16 cellular contexts compared by ENCODE assay signal in genomic region chr19:40642062-40642706, GRCh38. TPM values are rescaled to one million over a fixed set of nuclear protein-coding genes. Genes with fewer than 3 reads are reported as not detected.
A peak's percentile ranks its signal among the peaks of the same experiment; 100 is the strongest.
DNase-seq lines count a peak whose midpoint lies in the region; ATAC-seq and TF ChIP-seq lines count a peak whose summit lies in the region.
"Had no signal": no experiment of that assay in that cellular context is flagged by ENCODE, and none has a peak within 500 bp of the region (broad histone marks: within the 10 kb centered on the region; RNA-seq: fewer than 3 reads in every experiment).

No MANE protein-coding gene starts in this region.

- H3K4me3 Mint-ChIP-seq in WTC11, result no peak overlapping the region
- H3K4me3 Mint-ChIP-seq: CD8-positive, alpha-beta T cell had no signal

- H3K27me3 ChIP-seq in trophoblast cell (ENCODE audit: insufficient read depth, low read length) (no peaks in the 10 kb centered on the region), uterus (no peaks in the 10 kb centered on the region), H7 (ENCODE audit: control insufficient read depth, insufficient read depth, low read length) (no peaks in the 10 kb centered on the region)
- H3K27me3 ChIP-seq: BLaER1 treated with 17β-estradiol and CSF1 and Interleukin-3, amounts not matched to agents 10 nM and 100 nM; Peyer's patch had no signal

- H3K79me1 ChIP-seq in trophoblast cell (ENCODE audit: low read length), result peaks cover 11% of the 10 kb centered on the region

- no peaks in the 10 kb centered on the region for H3K9me3 Mint-ChIP-seq in WTC11
- H3K9me3 Mint-ChIP-seq: CD8-positive, alpha-beta T cell had no signal

- no peak overlapping the region for H3K14ac ChIP-seq in trophoblast cell (ENCODE audit: low read length)

- H3K4me1 Mint-ChIP-seq in WTC11, result peaks cover 10% of the 10 kb centered on the region

- no peak overlapping the region for H3K9ac ChIP-seq in trophoblast cell (ENCODE audit: low read length)
- H3K9ac ChIP-seq: GM23248 had no signal

- ATAC-seq in WTC11 (no peak), HG03280 (IDR thresholded peaks at IDR 0.05; ENCODE audit: unreplicated experiment) (no peak)
- ATAC-seq: CD8-positive, alpha-beta T cell; GM12878; HCT116 had no signal

- H3K27ac ChIP-seq in coronary artery (peak overlapping the region; percentile 82 to 92), trophoblast cell (ENCODE audit: low read depth, low read length) (no peak overlapping the region), uterus (peak overlapping the region; percentile 75 to 92)
- H3K27ac ChIP-seq: GM23248 had no signal

- peak overlapping the region; percentile 99 for H4K91ac ChIP-seq in trophoblast cell (ENCODE audit: low read depth, low read length)

- peaks cover 3% of the 10 kb centered on the region for H3K27me3 Mint-ChIP-seq in WTC11 (ENCODE audit: low read depth)

- DNase-seq in WTC11 (ENCODE audit: low spot score), result no peak
- DNase-seq in coronary artery (ENCODE audit: low spot score), result no peak
- no peak for DNase-seq in trophoblast cell
- no peak for DNase-seq in uterus
- no peak for DNase-seq in H7
- DNase-seq in GDM1 (lab: John Stamatoyannopoulos, UW), result no peak
- DNase-seq: Calu3; CD8-positive, alpha-beta T cell; GM23248; NCI-H1105; NK-92 treated with Interleukin-12 subunit alpha and Interleukin-12 subunit beta, amount 100 ng/mL, for 24 hours; Peyer's patch had no signal

- no peak overlapping the region for H3K27ac Mint-ChIP-seq in WTC11
- H3K27ac Mint-ChIP-seq: CD8-positive, alpha-beta T cell had no signal

- no peak overlapping the region for H3K23ac ChIP-seq in trophoblast cell (ENCODE audit: low read length)

- WGBS in trophoblast cell (ENCODE audit: extremely low coverage, insufficient coverage, insufficient read length), result no CpG with 5 or more reads among the region's 18 CpGs

- H4K8ac ChIP-seq in trophoblast cell (ENCODE audit: low read depth, low read length), result no peak overlapping the region

- H3K36me3 Mint-ChIP-seq in WTC11, result no peaks in the 10 kb centered on the region
- H3K36me3 Mint-ChIP-seq: CD8-positive, alpha-beta T cell had no signal

- peaks cover 8 to 10% of the 10 kb centered on the region in 2 experiments for H3K4me1 ChIP-seq in trophoblast cell (ENCODE audit: control insufficient read depth in 1 of 2, insufficient read depth in 2 of 2, low read length in 2 of 2)
- peaks cover 7 to 12% of the 10 kb centered on the region in 2 donors for H3K4me1 ChIP-seq in uterus

- H3K4me2 ChIP-seq in trophoblast cell (ENCODE audit: low read length), result no peak overlapping the region

- H3K9me3 ChIP-seq in trophoblast cell (ENCODE audit: insufficient read depth, low read depth, low read length) (no peaks in the 10 kb centered on the region), uterus (no peaks in the 10 kb centered on the region)
- H3K9me3 ChIP-seq: BLaER1 treated with 17β-estradiol and CSF1 and Interleukin-3, amounts not matched to agents 10 nM and 100 nM; Peyer's patch had no signal

- no peak overlapping the region for H2BK5ac ChIP-seq in trophoblast cell (ENCODE audit: low read depth, low read length, poor library complexity)

- intact Hi-C loops in uterus (cut with DNase I; ENCODE audit: low total_unique reads), result no loop called here

- H3K18ac ChIP-seq in trophoblast cell (ENCODE audit: low read length), result no peak overlapping the region

- H2AFZ ChIP-seq in trophoblast cell (ENCODE audit: insufficient read depth, low read length, poor library complexity), result no peak overlapping the region
- H2AFZ ChIP-seq: GM23248 had no signal

- H3K79me2 ChIP-seq in trophoblast cell (ENCODE audit: control insufficient read depth, insufficient read depth, low read length, poor library complexity), result peaks cover 1% of the 10 kb centered on the region

- TF ChIP-seq CTCF in WTC11 (IDR thresholded peaks at IDR 0.05) (no peak), coronary artery (IDR thresholded peaks at IDR 0.05) (no peak), uterus (IDR thresholded peaks at IDR 0.05) (no peak)

- H3K4me3 ChIP-seq in coronary artery (no peak overlapping the region), trophoblast cell (ENCODE audit: low read depth, low read length) (no peak overlapping the region), uterus (no peak overlapping the region), H7 (ENCODE audit: insufficient read depth, low read depth, low read length) (no peak overlapping the region)
- H3K4me3 ChIP-seq: BLaER1 treated with 17β-estradiol and CSF1 and Interleukin-3, amounts not matched to agents 10 nM and 100 nM; GM12878; GM23248; Peyer's patch had no signal

- no peak overlapping the region for H4K12ac ChIP-seq in trophoblast cell (ENCODE audit: low read depth, low read length)

- no peak for TF ChIP-seq POLR2A in uterus (IDR thresholded peaks at IDR 0.05)

- H2AK5ac ChIP-seq in trophoblast cell (ENCODE audit: low read length), result peak overlapping the region; percentile 7

- no peaks in the 10 kb centered on the region for H3K36me3 ChIP-seq in trophoblast cell (ENCODE audit: control insufficient read depth in 1 of 2, insufficient read depth in 2 of 2, low read length in 2 of 2)
- no peaks in the 10 kb centered on the region for H3K36me3 ChIP-seq in uterus
- H3K36me3 ChIP-seq in H7 (replicated peaks; ENCODE audit: control insufficient read depth, insufficient read depth, low read length), result no peaks in the 10 kb centered on the region
- H3K36me3 ChIP-seq: BLaER1 treated with 17β-estradiol and CSF1 and Interleukin-3, amounts not matched to agents 10 nM and 100 nM; Peyer's patch had no signal

- no peak overlapping the region for H3K4ac ChIP-seq in trophoblast cell (ENCODE audit: low read depth, low read length)

- POLR2A ChIA-PET in WTC11 (lab: Charles Lee), result no interaction called here

- CTCF ChIA-PET in WTC11 (lab: Charles Lee), result interaction anchor here (5.4 kb wide), 1 partner anchor 7 kb away, joined by 65 read pairs; no protein-coding TSS in a partner anchor

- peak overlapping the region; percentile 90 for H2BK12ac ChIP-seq in trophoblast cell (ENCODE audit: low read length)

- H2BK120ac ChIP-seq in trophoblast cell (ENCODE audit: insufficient read depth, low read length, poor library complexity), result peak overlapping the region; percentile 35

TF ChIP-seq in WTC11, 78 proteins besides CTCF, POLR2A, EP300 and RAD21:
- TF ChIP-seq, protein P1, sequence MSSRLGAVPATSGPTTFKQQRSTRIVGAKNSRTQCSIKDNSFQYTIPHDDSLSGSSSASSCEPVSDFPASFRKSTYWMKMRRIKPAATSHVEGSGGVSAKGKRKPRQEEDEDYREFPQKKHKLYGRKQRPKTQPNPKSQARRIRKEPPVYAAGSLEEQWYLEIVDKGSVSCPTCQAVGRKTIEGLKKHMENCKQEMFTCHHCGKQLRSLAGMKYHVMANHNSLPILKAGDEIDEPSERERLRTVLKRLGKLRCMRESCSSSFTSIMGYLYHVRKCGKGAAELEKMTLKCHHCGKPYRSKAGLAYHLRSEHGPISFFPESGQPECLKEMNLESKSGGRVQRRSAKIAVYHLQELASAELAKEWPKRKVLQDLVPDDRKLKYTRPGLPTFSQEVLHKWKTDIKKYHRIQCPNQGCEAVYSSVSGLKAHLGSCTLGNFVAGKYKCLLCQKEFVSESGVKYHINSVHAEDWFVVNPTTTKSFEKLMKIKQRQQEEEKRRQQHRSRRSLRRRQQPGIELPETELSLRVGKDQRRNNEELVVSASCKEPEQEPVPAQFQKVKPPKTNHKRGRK (CRISPR knock-in tag; IDR thresholded peaks at IDR 0.05; ENCODE audit: borderline replicate concordance), result no peak
- TF ChIP-seq, protein P2, sequence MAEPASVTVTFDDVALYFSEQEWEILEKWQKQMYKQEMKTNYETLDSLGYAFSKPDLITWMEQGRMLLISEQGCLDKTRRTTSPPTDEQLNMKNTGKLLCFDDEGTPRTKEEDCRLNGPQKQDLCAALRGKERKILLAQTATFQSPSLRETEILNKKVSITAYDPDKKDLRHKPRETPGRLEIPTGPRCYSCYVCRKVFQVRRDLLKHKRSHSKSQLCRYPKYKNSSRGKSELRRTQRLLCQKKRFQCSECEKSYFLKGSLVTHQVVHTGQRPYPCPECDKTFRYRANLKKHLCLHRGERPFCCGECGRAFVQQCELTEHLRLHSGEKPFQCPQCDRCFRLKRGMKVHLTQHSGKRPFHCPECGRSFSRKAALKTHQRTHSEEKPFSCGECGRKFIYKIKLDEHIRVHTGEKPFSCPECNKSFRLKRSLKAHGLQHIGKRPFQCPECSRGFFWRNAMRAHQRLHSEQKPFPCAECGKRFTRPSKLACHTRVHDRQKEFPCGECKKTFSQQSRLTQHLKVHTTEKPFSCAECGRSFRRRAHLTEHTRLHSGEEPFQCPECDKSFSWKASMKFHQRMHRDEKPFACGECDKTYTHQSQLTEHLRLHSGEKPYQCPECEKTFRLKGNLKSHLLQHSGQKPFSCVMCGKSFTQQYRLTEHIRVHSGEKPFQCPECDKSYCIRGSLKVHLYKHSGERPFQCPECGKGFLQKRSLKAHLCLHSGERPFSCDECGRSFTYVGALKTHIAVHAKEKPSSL (CRISPR knock-in tag; conservative IDR thresholded peaks at IDR 0.05), result no peak
- no peak for TF ChIP-seq RELA (CRISPR knock-in tag; IDR thresholded peaks at IDR 0.05; ENCODE audit: borderline replicate concordance)
- TF ChIP-seq ZNF121 (CRISPR knock-in tag; IDR thresholded peaks at IDR 0.05), result peak; percentile 31; the same call in 1 of the 2 replicates
- no peak for TF ChIP-seq HMGA2 (CRISPR knock-in tag; IDR thresholded peaks at IDR 0.05)
- no peak for TF ChIP-seq ZNF232 (CRISPR knock-in tag; IDR thresholded peaks at IDR 0.05)
TF ChIP-seq in WTC11: peak in this region for 1.

RNA-seq across cellular contexts. Expression of gene LTBP4, which starts 41.0 kb away (rescaled TPM):
- total RNA-seq in WTC11 (2021) (125 to 168 TPM (median 166 TPM) in 3 replicates), uterus (1,000 to 10,000 TPM in 1 of 4 donors, 100 to 1,000 TPM in 3; 163 to 1,000 (median 501) TPM)
- 93.8 and 98.4 TPM in 2 replicates for polyA plus RNA-seq in trophoblast cell (2013)
- total RNA-seq in H7 (2014; rRNA removed; shearing (Covaris generic)), result 54.6 and 83.1 TPM in 2 replicates

RNA-seq across cellular contexts. Expression of gene NUMBL, which starts 48.3 kb away (rescaled TPM):
- total RNA-seq in WTC11 (2021), result 30.3 to 38.6 TPM (median 34.9 TPM) in 3 replicates
- polyA plus RNA-seq in trophoblast cell (2013), result 20.5 and 21.5 TPM in 2 replicates
- 10 to 100 TPM; 18.8 to 90.5 (median 44.3) TPM for total RNA-seq in uterus
- total RNA-seq in H7 (2014; rRNA removed; shearing (Covaris generic)), result 18.3 and 23.1 TPM in 2 replicates
